In the genomic region with DNA sequence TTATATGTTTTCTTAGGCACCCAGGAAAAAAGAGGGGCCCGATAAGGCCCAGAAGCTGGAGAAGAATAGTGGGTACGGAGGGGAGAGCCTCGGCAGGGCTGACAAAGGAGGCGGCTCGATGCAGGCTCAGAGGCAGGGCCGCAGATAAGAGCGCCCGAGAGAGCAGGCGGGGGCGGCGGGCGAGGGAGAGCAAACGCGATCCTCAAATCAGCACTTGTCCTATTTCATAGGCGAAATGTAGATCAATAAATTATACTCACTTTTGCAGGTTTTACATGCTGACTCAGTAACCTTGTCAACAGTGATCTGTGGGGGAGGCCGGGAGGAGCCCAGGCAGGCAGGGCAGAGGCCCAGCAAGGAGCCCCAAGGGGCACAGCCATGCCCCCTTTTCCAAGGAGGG, we compare ENCODE assay signal across 1 cellular context.
TF ChIP-seq lines count a peak whose summit lies in the region.

No MANE protein-coding gene starts in this region.

TF ChIP-seq in WTC11, 78 proteins besides CTCF, POLR2A, EP300 and RAD21:
- TF ChIP-seq, protein P1, sequence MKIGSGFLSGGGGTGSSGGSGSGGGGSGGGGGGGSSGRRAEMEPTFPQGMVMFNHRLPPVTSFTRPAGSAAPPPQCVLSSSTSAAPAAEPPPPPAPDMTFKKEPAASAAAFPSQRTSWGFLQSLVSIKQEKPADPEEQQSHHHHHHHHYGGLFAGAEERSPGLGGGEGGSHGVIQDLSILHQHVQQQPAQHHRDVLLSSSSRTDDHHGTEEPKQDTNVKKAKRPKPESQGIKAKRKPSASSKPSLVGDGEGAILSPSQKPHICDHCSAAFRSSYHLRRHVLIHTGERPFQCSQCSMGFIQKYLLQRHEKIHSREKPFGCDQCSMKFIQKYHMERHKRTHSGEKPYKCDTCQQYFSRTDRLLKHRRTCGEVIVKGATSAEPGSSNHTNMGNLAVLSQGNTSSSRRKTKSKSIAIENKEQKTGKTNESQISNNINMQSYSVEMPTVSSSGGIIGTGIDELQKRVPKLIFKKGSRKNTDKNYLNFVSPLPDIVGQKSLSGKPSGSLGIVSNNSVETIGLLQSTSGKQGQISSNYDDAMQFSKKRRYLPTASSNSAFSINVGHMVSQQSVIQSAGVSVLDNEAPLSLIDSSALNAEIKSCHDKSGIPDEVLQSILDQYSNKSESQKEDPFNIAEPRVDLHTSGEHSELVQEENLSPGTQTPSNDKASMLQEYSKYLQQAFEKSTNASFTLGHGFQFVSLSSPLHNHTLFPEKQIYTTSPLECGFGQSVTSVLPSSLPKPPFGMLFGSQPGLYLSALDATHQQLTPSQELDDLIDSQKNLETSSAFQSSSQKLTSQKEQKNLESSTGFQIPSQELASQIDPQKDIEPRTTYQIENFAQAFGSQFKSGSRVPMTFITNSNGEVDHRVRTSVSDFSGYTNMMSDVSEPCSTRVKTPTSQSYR (CRISPR knock-in tag; IDR thresholded peaks at IDR 0.05) = no peak
- TF ChIP-seq, protein P2, sequence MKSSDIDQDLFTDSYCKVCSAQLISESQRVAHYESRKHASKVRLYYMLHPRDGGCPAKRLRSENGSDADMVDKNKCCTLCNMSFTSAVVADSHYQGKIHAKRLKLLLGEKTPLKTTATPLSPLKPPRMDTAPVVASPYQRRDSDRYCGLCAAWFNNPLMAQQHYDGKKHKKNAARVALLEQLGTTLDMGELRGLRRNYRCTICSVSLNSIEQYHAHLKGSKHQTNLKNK (CRISPR knock-in tag; IDR thresholded peaks at IDR 0.05) = no peak
